ENCODE assay signal across 8 cellular contexts in genomic region chr11:128548655-128549255, GRCh38. TPM values are rescaled to one million over a fixed set of nuclear protein-coding genes. Genes with fewer than 3 reads are reported as not detected.
DNase-seq lines count a peak whose midpoint lies in the region; ATAC-seq and TF ChIP-seq lines count a peak whose summit lies in the region.

No MANE protein-coding gene starts in this region.

- peak overlapping the region; percentile 68 for H3K4me3 ChIP-seq in CD8-positive, alpha-beta memory T cell (ENCODE audit: low read length)
- peak overlapping the region; percentile 51 for H3K4me3 ChIP-seq in brain microvascular endothelial cell (ENCODE audit: low read depth, low read length)

- no peak for ATAC-seq in HG03280 (IDR thresholded peaks at IDR 0.05; ENCODE audit: unreplicated experiment)

- no peak overlapping the region for H3K27ac ChIP-seq in CD8-positive, alpha-beta memory T cell (ENCODE audit: low read depth, low read length)
- H3K27ac ChIP-seq in brain microvascular endothelial cell: no peak overlapping the region

- peak overlapping the region; percentile 66 to 85 (median 75) for H3K4me3 Mint-ChIP-seq in CD8-positive, alpha-beta memory T cell

- peak in 1 of 5 donors; percentile 48 for DNase-seq in CD8-positive, alpha-beta memory T cell
- DNase-seq in NOMO-1 (lab: John Stamatoyannopoulos, UW; ENCODE audit: unreplicated experiment in 2 of 2) (peak; percentile 43 to 56), brain microvascular endothelial cell (no peak), islet precursor cell (peak; percentile 68), NCI-H1105 (lab: John Stamatoyannopoulos, UW) (no peak), DMS114 treated with DMSO at 0.1 percent for 48 hours (lab: John Stamatoyannopoulos, UW; ENCODE audit: unreplicated experiment) (no peak)
- peak; percentile 23 for DNase-seq in stimulated activated CD4-positive, alpha-beta T cell treated with anti-CD3 and anti-CD28 coated beads, Interleukin-4, amount 100 ng/mL, for 1 hour

- in situ Hi-C loops in brain microvascular endothelial cell (cut with HindIII; ENCODE audit: low pct_ligation_motif_present, low sequenced_read_pairs): no loop called here

- no peaks in the 10 kb centered on the region for H3K27me3 Mint-ChIP-seq in CD8-positive, alpha-beta memory T cell

- no peaks in the 10 kb centered on the region for H3K36me3 Mint-ChIP-seq in CD8-positive, alpha-beta memory T cell

- CTCF ChIA-PET in CD8-positive, alpha-beta memory T cell (lab: Charles Lee): interaction anchor here (1.5 to 2.7 kb wide), 2 partner anchors 23 to 84 kb away, joined by 4 to 8 read pairs; no protein-coding TSS in a partner anchor

- H3K36me3 ChIP-seq in CD8-positive, alpha-beta memory T cell (ENCODE audit: insufficient read depth, low read length): no peaks in the 10 kb centered on the region
- H3K36me3 ChIP-seq in brain microvascular endothelial cell (replicated peaks): no peaks in the 10 kb centered on the region

- H3K4me1 Mint-ChIP-seq in CD8-positive, alpha-beta memory T cell: peaks cover 63 to 97% (median 88%) of the 10 kb centered on the region in 3 donors

- POLR2A ChIA-PET in CD8-positive, alpha-beta memory T cell (lab: Charles Lee): interaction anchor here (0.7 to 2.6 kb wide), 5 partner anchors 23 to 225 kb away, joined by 3 to 15 read pairs (median 4); no protein-coding TSS in a partner anchor

- peak overlapping the region; percentile 42 to 92 (median 77) for H3K27ac Mint-ChIP-seq in CD8-positive, alpha-beta memory T cell

- no peaks in the 10 kb centered on the region for H3K9me3 Mint-ChIP-seq in CD8-positive, alpha-beta memory T cell

- H3K27me3 ChIP-seq in CD8-positive, alpha-beta memory T cell (ENCODE audit: insufficient read depth, low read length, poor library complexity, severe bottlenecking): no peaks in the 10 kb centered on the region
- no peaks in the 10 kb centered on the region for H3K27me3 ChIP-seq in brain microvascular endothelial cell (replicated peaks)

- peaks cover 83% of the 10 kb centered on the region for H3K4me1 ChIP-seq in CD8-positive, alpha-beta memory T cell (ENCODE audit: insufficient read depth, low read length)

- peak; percentile 27 for TF ChIP-seq CTCF in brain microvascular endothelial cell (IDR thresholded peaks at IDR 0.05; ENCODE audit: low read depth, low read length, missing control alignments)

- H3K9me3 ChIP-seq in CD8-positive, alpha-beta memory T cell (ENCODE audit: low read length): no peaks in the 10 kb centered on the region

RNA-seq across cellular contexts. Expression of gene ETS1, which starts 38.6 kb away (rescaled TPM):
- 100 to 1,000 TPM; 405 to 411 TPM for total RNA-seq in CD8-positive, alpha-beta memory T cell
- 386 TPM for polyA plus RNA-seq in CD8-positive, alpha-beta memory T cell

Comparison
In these comparisons a context has a peak if more than half of its experiments do, and no peak if none do; other contexts are left out.
1. DNase-seq: peak in NOMO-1 (2 of 2), islet precursor cell (single experiment) and stimulated activated CD4-positive, alpha-beta T cell treated with anti-CD3 and anti-CD28 coated beads, Interleukin-4, amount 100 ng/mL, for 1 hour (single experiment); none in brain microvascular endothelial cell (single experiment), NCI-H1105 (single experiment) and DMS114 treated with DMSO at 0.1 percent for 48 hours (single experiment).